In the genomic region with DNA sequence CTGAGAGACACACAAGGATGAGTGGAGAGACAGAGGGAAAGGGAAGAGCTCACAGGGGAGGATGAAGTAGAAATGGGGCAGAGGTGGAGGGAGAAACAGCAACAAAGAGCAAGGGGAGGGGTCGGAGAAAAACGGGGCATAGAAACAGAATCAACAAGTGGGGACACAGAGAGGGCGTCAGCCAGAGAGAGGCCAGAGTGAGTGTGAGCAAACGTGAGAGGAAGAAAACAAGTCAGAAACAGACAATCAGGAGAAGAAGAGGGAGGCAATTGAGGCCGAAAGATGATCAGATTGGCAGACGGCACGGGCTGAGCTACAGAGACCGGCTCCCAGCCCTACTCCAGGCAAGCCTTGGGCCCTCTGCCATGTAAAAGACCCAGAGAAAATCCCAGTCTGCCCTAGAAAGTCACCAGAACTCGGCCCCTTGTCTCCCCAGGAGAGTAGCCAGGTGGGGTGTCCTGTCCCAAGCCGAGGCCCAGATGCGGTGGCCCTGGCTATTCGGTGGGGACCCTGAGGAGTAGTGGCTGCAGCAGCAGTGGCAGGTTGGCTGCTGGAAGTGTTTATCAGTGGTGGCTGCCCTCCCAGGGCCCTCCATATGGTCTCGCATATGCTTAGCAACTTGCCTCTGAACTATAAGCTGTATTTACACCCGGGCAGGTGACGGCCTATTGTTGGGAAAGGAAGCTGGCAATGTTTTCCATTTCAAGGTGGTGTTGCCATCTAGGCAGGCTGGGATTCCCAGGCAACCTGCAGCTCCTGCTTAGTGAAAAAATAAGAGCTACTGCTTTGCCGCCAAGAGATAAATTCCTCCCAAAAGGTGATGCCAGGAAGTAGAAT, we compare ENCODE assay signal across 19 cellular contexts. TPM values are rescaled to one million over a fixed set of nuclear protein-coding genes. Genes with fewer than 3 reads are reported as not detected.
DNase-seq lines count a peak whose midpoint lies in the region; ATAC-seq and TF ChIP-seq lines count a peak whose summit lies in the region.
"Had no signal": no experiment of that assay in that cellular context is flagged by ENCODE, and none has a peak within 500 bp of the region (broad histone marks: within the 10 kb centered on the region; RNA-seq: fewer than 3 reads in every experiment).

No MANE protein-coding gene starts in this region.

- H3K4me1 Mint-ChIP-seq in naive thymus-derived CD4-positive, alpha-beta T cell = peaks cover 12 to 48% (median 43%) of the 10 kb centered on the region in 7 donors
- H3K4me1 Mint-ChIP-seq in MCF 10A (ENCODE audit: insufficient read depth, unreplicated experiment) = peaks cover 16% of the 10 kb centered on the region
- H3K4me1 Mint-ChIP-seq in naive thymus-derived CD8-positive, alpha-beta T cell = peaks cover 5 to 15% (median 9%) of the 10 kb centered on the region in 4 donors
- H3K4me1 Mint-ChIP-seq: activated naive CD8-positive, alpha-beta T cell treated with anti-CD3 and anti-CD28 coated beads, Interleukin-2, amount 50 U/mL, for 24 hours had no signal

- no peaks in the 10 kb centered on the region for H3K9me3 ChIP-seq in WERI-Rb-1 (ENCODE audit: severe bottlenecking)
- peaks cover 0 to 4% (median 3%) of the 10 kb centered on the region in 3 experiments for H3K9me3 ChIP-seq in naive thymus-derived CD4-positive, alpha-beta T cell (ENCODE audit: control insufficient read depth in 2 of 3, low read length in 3 of 3)

- H3K27me3 Mint-ChIP-seq in naive thymus-derived CD4-positive, alpha-beta T cell = peaks cover 0 to 40% (median 0%) of the 10 kb centered on the region in 5 donors
- no peaks in the 10 kb centered on the region for H3K27me3 Mint-ChIP-seq in MCF 10A (ENCODE audit: insufficient read depth, unreplicated experiment)
- peaks cover 0 to 4% (median 4%) of the 10 kb centered on the region in 5 donors for H3K27me3 Mint-ChIP-seq in naive thymus-derived CD8-positive, alpha-beta T cell
- H3K27me3 Mint-ChIP-seq: activated CD4-positive, alpha-beta memory T cell treated with anti-CD3 and anti-CD28 coated beads for 36 hours had no signal

- CTCF ChIA-PET in naive thymus-derived CD4-positive, alpha-beta T cell (lab: Charles Lee) = no interaction called here
- CTCF ChIA-PET in MCF 10A (lab: Yijun Ruan, JAX) = interaction anchor here (0.6 to 2.4 kb wide), 5 partner anchors 27 to 1244 kb away, joined by 3 to 6 read pairs (median 4); no protein-coding TSS in a partner anchor

- intact Hi-C loops in naive thymus-derived CD4-positive, alpha-beta T cell (cut with micrococcal nuclease) = no loop called here
- intact Hi-C loops in MCF 10A (cut with micrococcal nuclease) = no loop called here
- intact Hi-C loops in posterior cingulate gyrus (cut with DNase I) = no loop called here

- H3K4me1 ChIP-seq in naive thymus-derived CD4-positive, alpha-beta T cell (ENCODE audit: control insufficient read depth in 2 of 2, insufficient read depth in 2 of 2, low read length in 2 of 2) = peaks cover 0 to 17% of the 10 kb centered on the region in 2 donors
- H3K4me1 ChIP-seq in foreskin keratinocyte = no peaks in the 10 kb centered on the region
- H3K4me1 ChIP-seq: parathyroid adenoma had no signal

- peaks cover 0 to 19% (median 8%) of the 10 kb centered on the region in 11 donors for H3K9me3 Mint-ChIP-seq in naive thymus-derived CD4-positive, alpha-beta T cell
- no peaks in the 10 kb centered on the region for H3K9me3 Mint-ChIP-seq in MCF 10A (ENCODE audit: unreplicated experiment)
- peaks cover 3 to 18% (median 7%) of the 10 kb centered on the region in 9 donors for H3K9me3 Mint-ChIP-seq in naive thymus-derived CD8-positive, alpha-beta T cell

- no peaks in the 10 kb centered on the region for H3K27me3 ChIP-seq in WERI-Rb-1 (ENCODE audit: insufficient read depth, low read depth, severe bottlenecking)
- no peaks in the 10 kb centered on the region for H3K27me3 ChIP-seq in naive thymus-derived CD4-positive, alpha-beta T cell (ENCODE audit: control insufficient read depth in 2 of 2, insufficient read depth in 2 of 2, low read length in 2 of 2)
- H3K27me3 ChIP-seq in foreskin keratinocyte = peaks cover 40% of the 10 kb centered on the region
- H3K27me3 ChIP-seq: tibial artery had no signal

- no peak for ATAC-seq in naive thymus-derived CD4-positive, alpha-beta T cell
- no peak for ATAC-seq in foreskin keratinocyte
- ATAC-seq in naive thymus-derived CD8-positive, alpha-beta T cell = no peak
- ATAC-seq: activated naive CD8-positive, alpha-beta T cell treated with anti-CD3 and anti-CD28 coated beads, Interleukin-2, amount 50 U/mL, for 24 hours; HepG2 had no signal

- peak overlapping the region in 5 of 10 donors; percentile 20 to 49 (median 44) for H3K4me3 Mint-ChIP-seq in naive thymus-derived CD4-positive, alpha-beta T cell
- H3K4me3 Mint-ChIP-seq in MCF 10A (ENCODE audit: unreplicated experiment) = no peak overlapping the region
- no peak overlapping the region for H3K4me3 Mint-ChIP-seq in naive thymus-derived CD8-positive, alpha-beta T cell
- H3K4me3 Mint-ChIP-seq: activated CD4-positive, alpha-beta memory T cell treated with anti-CD3 and anti-CD28 coated beads for 36 hours; activated naive CD8-positive, alpha-beta T cell treated with anti-CD3 and anti-CD28 coated beads, Interleukin-2, amount 50 U/mL, for 24 hours had no signal

- H3K27ac Mint-ChIP-seq in naive thymus-derived CD4-positive, alpha-beta T cell = peak overlapping the region in 8 of 9 donors; percentile 2 to 70 (median 42)
- no peak overlapping the region for H3K27ac Mint-ChIP-seq in MCF 10A (ENCODE audit: low read depth, unreplicated experiment)
- H3K27ac Mint-ChIP-seq in naive thymus-derived CD8-positive, alpha-beta T cell = peak overlapping the region in 3 of 10 donors; percentile 17 to 63 (median 25)
- H3K27ac Mint-ChIP-seq: activated CD4-positive, alpha-beta memory T cell treated with anti-CD3 and anti-CD28 coated beads for 36 hours; activated naive CD8-positive, alpha-beta T cell treated with anti-CD3 and anti-CD28 coated beads, Interleukin-2, amount 50 U/mL, for 24 hours had no signal

- DNase-seq in DMS 273 treated with DMSO at 0.1 percent for 48 hours (lab: John Stamatoyannopoulos, UW) (peak; percentile 85), NCI-H1092 treated with DMSO at 0.1 percent for 48 hours (lab: John Stamatoyannopoulos, UW) (peak; percentile 81), WERI-Rb-1 (peak; percentile 83), MCF 10A (ENCODE audit: unreplicated experiment) (no peak), foreskin keratinocyte (no peak), posterior cingulate gyrus (no peak)
- DNase-seq in naive thymus-derived CD4-positive, alpha-beta T cell = no peak
- no peak for DNase-seq in naive thymus-derived CD8-positive, alpha-beta T cell
- DNase-seq: activated CD4-positive, alpha-beta memory T cell treated with anti-CD3 and anti-CD28 coated beads for 36 hours; activated naive CD8-positive, alpha-beta T cell treated with anti-CD3 and anti-CD28 coated beads, Interleukin-2, amount 50 U/mL, for 24 hours; activated T-cell treated with anti-CD3 and anti-CD28 coated beads, Interleukin-2, amount 50 U/mL, for 48 hours; DMS53; effector CD4-positive, alpha-beta T cell; tibial artery had no signal

- no TSS peak for BruUV-seq in MCF 10A (replicated peaks; lab: Mats Ljungman, UMichigan)

- peak overlapping the region; percentile 29 for H3K4me3 ChIP-seq in WERI-Rb-1 (ENCODE audit: low read depth, low read length)
- no peak overlapping the region for H3K4me3 ChIP-seq in naive thymus-derived CD4-positive, alpha-beta T cell (ENCODE audit: low read length)
- H3K4me3 ChIP-seq: skin epidermis, tibial artery had no signal

- no peaks in the 10 kb centered on the region for H3K36me3 ChIP-seq in WERI-Rb-1
- H3K36me3 ChIP-seq in naive thymus-derived CD4-positive, alpha-beta T cell (ENCODE audit: control insufficient read depth in 2 of 3, insufficient read depth in 3 of 3, low read length in 3 of 3) = no peaks in the 10 kb centered on the region
- H3K36me3 ChIP-seq: tibial artery had no signal

- H3K27ac ChIP-seq in WERI-Rb-1 (peak overlapping the region; percentile 89), foreskin keratinocyte (no peak overlapping the region)
- H3K27ac ChIP-seq in naive thymus-derived CD4-positive, alpha-beta T cell (ENCODE audit: low read depth, low read length) = no peak overlapping the region
- H3K27ac ChIP-seq: parathyroid adenoma, skin epidermis, tibial artery had no signal

- H3K36me3 Mint-ChIP-seq in naive thymus-derived CD4-positive, alpha-beta T cell = peaks cover 0 to 5% (median 3%) of the 10 kb centered on the region in 5 donors
- no peaks in the 10 kb centered on the region for H3K36me3 Mint-ChIP-seq in MCF 10A (ENCODE audit: insufficient read depth, unreplicated experiment)
- peaks cover 0 to 4% (median 0%) of the 10 kb centered on the region in 3 donors for H3K36me3 Mint-ChIP-seq in naive thymus-derived CD8-positive, alpha-beta T cell
- H3K36me3 Mint-ChIP-seq: activated CD4-positive, alpha-beta memory T cell treated with anti-CD3 and anti-CD28 coated beads for 36 hours had no signal

- POLR2A ChIA-PET in naive thymus-derived CD4-positive, alpha-beta T cell (lab: Charles Lee) = interaction anchor here (0.9 kb wide), 1 partner anchor 10 kb away, joined by 4 read pairs; no protein-coding TSS in a partner anchor
- POLR2A ChIA-PET in MCF 10A (lab: Yijun Ruan, JAX) = interaction anchor here (0.7 to 1.0 kb wide), 2 partner anchors 56 to 574 kb away, joined by 3 read pairs; no protein-coding TSS in a partner anchor
- POLR2A ChIA-PET in naive thymus-derived CD8-positive, alpha-beta T cell (lab: Charles Lee) = no interaction called here

- no peak for TF ChIP-seq CTCF in WERI-Rb-1 (IDR thresholded peaks at IDR 0.05; ENCODE audit: low read depth, low read length)
- TF ChIP-seq CTCF in MCF 10A (IDR thresholded peaks at IDR 0.05; ENCODE audit: unreplicated experiment) = no peak
- no peak for TF ChIP-seq CTCF in foreskin keratinocyte (conservative IDR thresholded peaks at IDR 0.05)

RNA-seq across cellular contexts. Expression of a gene that starts 14.8 kb away (rescaled TPM):
- total RNA-seq in naive thymus-derived CD4-positive, alpha-beta T cell = 10 to 100 TPM in 4 of 5 experiments, 1 to 10 TPM in 1; 9.1 to 57.0 (median 40.7) TPM
- polyA plus RNA-seq in naive thymus-derived CD4-positive, alpha-beta T cell = 10 to 100 TPM in 1 of 2 donors, 1 to 10 TPM in 1; 8.8 to 21.7 TPM
- 0.47 and 0.77 TPM in 2 replicates for total RNA-seq in MCF 10A (2022)
- total RNA-seq in foreskin keratinocyte = 0.04 TPM in 1 of 2 replicates, not detected in the other
- 0.06 TPM in 1 of 2 replicates, not detected in the other for polyA plus RNA-seq in foreskin keratinocyte
- 1 to 10 TPM; 1.3 to 1.5 TPM for total RNA-seq in naive thymus-derived CD8-positive, alpha-beta T cell
- polyA plus RNA-seq in naive thymus-derived CD8-positive, alpha-beta T cell = 1 to 10 TPM in 2 of 3 donors, under 1 TPM in 1; 0.73 to 5.5 (median 4.1) TPM
- total RNA-seq: bronchial epithelial cell, fibroblast of lung, HepG2 had no signal
- polyA plus RNA-seq: HepG2 had no signal

Comparison
In these comparisons a context has a peak if more than half of its experiments do, and no peak if none do; other contexts are left out.
1. DNase-seq: peak in DMS 273 treated with DMSO at 0.1 percent for 48 hours (single experiment), NCI-H1092 treated with DMSO at 0.1 percent for 48 hours (single experiment) and WERI-Rb-1 (single experiment); none in naive thymus-derived CD4-positive, alpha-beta T cell (0 of 9), MCF 10A (single experiment), foreskin keratinocyte (0 of 2), naive thymus-derived CD8-positive, alpha-beta T cell (0 of 10) and posterior cingulate gyrus (0 of 10).